1 cellular context compared by ENCODE assay signal in the genomic region with DNA sequence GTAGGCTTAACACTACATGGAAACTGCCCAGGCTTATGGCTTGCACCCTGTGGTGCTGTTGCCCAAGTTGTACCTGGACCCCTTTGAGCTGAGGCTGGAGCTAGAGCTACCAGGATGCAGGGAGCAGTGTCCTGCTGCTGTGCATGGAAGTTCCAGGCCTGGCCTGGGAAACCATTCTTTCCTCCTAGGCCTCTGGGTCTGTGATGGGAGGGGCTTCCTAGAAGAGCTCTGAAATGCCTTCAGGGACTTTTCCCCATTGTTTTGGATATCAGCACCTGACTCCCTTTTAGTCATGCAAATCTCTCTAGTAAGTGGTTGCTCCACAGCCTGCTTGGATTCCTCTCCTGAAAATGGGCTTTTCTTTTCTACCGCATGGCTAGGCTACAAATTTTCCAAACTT.
A peak's percentile ranks its signal among the peaks of the same experiment; 100 is the strongest.
TF ChIP-seq lines count a peak whose summit lies in the region.

No MANE protein-coding gene starts in this region.

TF ChIP-seq in HEK293, 187 proteins besides CTCF, POLR2A, EP300 and RAD21 (continued from another document):
- TF ChIP-seq, protein P1, sequence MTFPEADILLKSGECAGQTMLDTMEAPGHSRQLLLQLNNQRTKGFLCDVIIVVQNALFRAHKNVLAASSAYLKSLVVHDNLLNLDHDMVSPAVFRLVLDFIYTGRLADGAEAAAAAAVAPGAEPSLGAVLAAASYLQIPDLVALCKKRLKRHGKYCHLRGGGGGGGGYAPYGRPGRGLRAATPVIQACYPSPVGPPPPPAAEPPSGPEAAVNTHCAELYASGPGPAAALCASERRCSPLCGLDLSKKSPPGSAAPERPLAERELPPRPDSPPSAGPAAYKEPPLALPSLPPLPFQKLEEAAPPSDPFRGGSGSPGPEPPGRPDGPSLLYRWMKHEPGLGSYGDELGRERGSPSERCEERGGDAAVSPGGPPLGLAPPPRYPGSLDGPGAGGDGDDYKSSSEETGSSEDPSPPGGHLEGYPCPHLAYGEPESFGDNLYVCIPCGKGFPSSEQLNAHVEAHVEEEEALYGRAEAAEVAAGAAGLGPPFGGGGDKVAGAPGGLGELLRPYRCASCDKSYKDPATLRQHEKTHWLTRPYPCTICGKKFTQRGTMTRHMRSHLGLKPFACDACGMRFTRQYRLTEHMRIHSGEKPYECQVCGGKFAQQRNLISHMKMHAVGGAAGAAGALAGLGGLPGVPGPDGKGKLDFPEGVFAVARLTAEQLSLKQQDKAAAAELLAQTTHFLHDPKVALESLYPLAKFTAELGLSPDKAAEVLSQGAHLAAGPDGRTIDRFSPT (tag by site-specific recombination; IDR thresholded peaks at IDR 0.05): no peak
- no peak for TF ChIP-seq ZNF311 (tag by site-specific recombination; IDR thresholded peaks at IDR 0.05; ENCODE audit: borderline replicate concordance)
- no peak for TF ChIP-seq PBX3 (CRISPR knock-in tag; IDR thresholded peaks at IDR 0.05)
- TF ChIP-seq SETDB1 (IDR thresholded peaks at IDR 0.05; ENCODE audit: insufficient read length, low read length): peak; percentile 19
- no peak for TF ChIP-seq EGR2 (tag by site-specific recombination; IDR thresholded peaks at IDR 0.05; ENCODE audit: low read depth)
- no peak for TF ChIP-seq ZNF514 (tag by site-specific recombination; IDR thresholded peaks at IDR 0.05)
- TF ChIP-seq GFI1B (tag by site-specific recombination; IDR thresholded peaks at IDR 0.05): no peak
- TF ChIP-seq KLF8 (tag by site-specific recombination; IDR thresholded peaks at IDR 0.05): no peak
- TF ChIP-seq ZNF354C (tag by site-specific recombination; IDR thresholded peaks at IDR 0.05; ENCODE audit: borderline replicate concordance, low read depth): no peak
- no peak for TF ChIP-seq ZBTB8A (tag by site-specific recombination; IDR thresholded peaks at IDR 0.05)
- TF ChIP-seq SCRT2 (tag by site-specific recombination; IDR thresholded peaks at IDR 0.05): no peak
- no peak for TF ChIP-seq ZNF654 (tag by site-specific recombination; IDR thresholded peaks at IDR 0.05; ENCODE audit: low read depth)
- TF ChIP-seq ZNF223 (tag by site-specific recombination; IDR thresholded peaks at IDR 0.05): no peak
- peak; percentile 39; the same call in 1 of the 2 replicates for TF ChIP-seq TRIM28 (IDR thresholded peaks at IDR 0.05; ENCODE audit: borderline replicate concordance, low read length)
- TF ChIP-seq HOXC10 (CRISPR knock-in tag; IDR thresholded peaks at IDR 0.05): no peak
- TF ChIP-seq ZNF362 (tag by site-specific recombination; IDR thresholded peaks at IDR 0.05): no peak
- TF ChIP-seq KLF16 (tag by site-specific recombination; IDR thresholded peaks at IDR 0.05): no peak
- TF ChIP-seq MYNN (tag by site-specific recombination; IDR thresholded peaks at IDR 0.05; ENCODE audit: borderline replicate concordance): no peak
- TF ChIP-seq HOXA7 (CRISPR knock-in tag; IDR thresholded peaks at IDR 0.05; ENCODE audit: borderline replicate concordance): no peak
- no peak for TF ChIP-seq ZNF138 (tag by site-specific recombination; IDR thresholded peaks at IDR 0.05; ENCODE audit: borderline replicate concordance)
- TF ChIP-seq ZNF585B (tag by site-specific recombination; IDR thresholded peaks at IDR 0.05): peak; percentile 95
- no peak for TF ChIP-seq ZNF677 (tag by site-specific recombination; IDR thresholded peaks at IDR 0.05)
